Comparison of ENCODE assay signal across 1 cellular context in the genomic region with DNA sequence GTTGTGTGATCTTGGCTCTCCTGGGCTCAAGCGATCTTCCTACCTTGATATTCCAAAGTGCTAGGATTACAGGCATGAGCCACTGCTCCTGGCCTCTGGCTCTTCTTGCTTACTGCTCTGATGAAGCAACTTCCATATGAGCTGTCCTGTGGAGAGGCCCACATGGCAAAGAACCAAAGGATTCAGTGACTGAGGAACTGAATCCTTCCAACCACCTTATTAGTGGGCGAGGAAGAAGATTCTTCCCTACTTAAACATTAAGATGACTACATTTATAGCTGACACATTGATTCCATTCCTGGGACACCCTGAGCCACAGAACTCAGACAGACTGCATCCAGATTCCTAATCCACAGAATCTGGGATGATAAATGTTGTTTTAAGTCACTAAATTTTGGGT.
TF ChIP-seq lines count a peak whose summit lies in the region.

No MANE protein-coding gene starts in this region.

TF ChIP-seq in GM23338, 12 proteins besides CTCF, POLR2A, EP300 and RAD21 (continued from another document):
- TF ChIP-seq, protein P1, sequence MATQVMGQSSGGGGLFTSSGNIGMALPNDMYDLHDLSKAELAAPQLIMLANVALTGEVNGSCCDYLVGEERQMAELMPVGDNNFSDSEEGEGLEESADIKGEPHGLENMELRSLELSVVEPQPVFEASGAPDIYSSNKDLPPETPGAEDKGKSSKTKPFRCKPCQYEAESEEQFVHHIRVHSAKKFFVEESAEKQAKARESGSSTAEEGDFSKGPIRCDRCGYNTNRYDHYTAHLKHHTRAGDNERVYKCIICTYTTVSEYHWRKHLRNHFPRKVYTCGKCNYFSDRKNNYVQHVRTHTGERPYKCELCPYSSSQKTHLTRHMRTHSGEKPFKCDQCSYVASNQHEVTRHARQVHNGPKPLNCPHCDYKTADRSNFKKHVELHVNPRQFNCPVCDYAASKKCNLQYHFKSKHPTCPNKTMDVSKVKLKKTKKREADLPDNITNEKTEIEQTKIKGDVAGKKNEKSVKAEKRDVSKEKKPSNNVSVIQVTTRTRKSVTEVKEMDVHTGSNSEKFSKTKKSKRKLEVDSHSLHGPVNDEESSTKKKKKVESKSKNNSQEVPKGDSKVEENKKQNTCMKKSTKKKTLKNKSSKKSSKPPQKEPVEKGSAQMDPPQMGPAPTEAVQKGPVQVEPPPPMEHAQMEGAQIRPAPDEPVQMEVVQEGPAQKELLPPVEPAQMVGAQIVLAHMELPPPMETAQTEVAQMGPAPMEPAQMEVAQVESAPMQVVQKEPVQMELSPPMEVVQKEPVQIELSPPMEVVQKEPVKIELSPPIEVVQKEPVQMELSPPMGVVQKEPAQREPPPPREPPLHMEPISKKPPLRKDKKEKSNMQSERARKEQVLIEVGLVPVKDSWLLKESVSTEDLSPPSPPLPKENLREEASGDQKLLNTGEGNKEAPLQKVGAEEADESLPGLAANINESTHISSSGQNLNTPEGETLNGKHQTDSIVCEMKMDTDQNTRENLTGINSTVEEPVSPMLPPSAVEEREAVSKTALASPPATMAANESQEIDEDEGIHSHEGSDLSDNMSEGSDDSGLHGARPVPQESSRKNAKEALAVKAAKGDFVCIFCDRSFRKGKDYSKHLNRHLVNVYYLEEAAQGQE (IDR thresholded peaks at IDR 0.05; ENCODE audit: unreplicated experiment) = no peak
- TF ChIP-seq EZH2 (IDR thresholded peaks at IDR 0.05; ENCODE audit: low read depth, unreplicated experiment) = no peak
- TF ChIP-seq JUNB (IDR thresholded peaks at IDR 0.05; ENCODE audit: unreplicated experiment) = no peak
- TF ChIP-seq NANOG (IDR thresholded peaks at IDR 0.05; ENCODE audit: borderline replicate concordance) = no peak
TF ChIP-seq in GM23338: peak in this region for 0.
